Comparison of ENCODE assay signal across 8 cellular contexts in genomic region chr1:203304919-203305808, GRCh38. TPM values are rescaled to one million over a fixed set of nuclear protein-coding genes. Genes with fewer than 3 reads are reported as not detected.
A peak's percentile ranks its signal among the peaks of the same experiment; 100 is the strongest.
DNase-seq lines count a peak whose midpoint lies in the region; ATAC-seq and TF ChIP-seq lines count a peak whose summit lies in the region.

Gene BTG2, plus strand, starts transcription at chr1:203305519. Its CDS starts 88 bp downstream, at chr1:203305607.

- H3K4me1 ChIP-seq in ACC112 (ENCODE audit: control insufficient read depth, insufficient read depth, low read length, unreplicated experiment), result peaks cover 10% of the 10 kb centered on the region
- H3K4me1 ChIP-seq in breast epithelium, result peaks cover 0 to 16% of the 10 kb centered on the region in 2 donors
- peaks cover 31 to 45% (median 43%) of the 10 kb centered on the region in 3 donors for H3K4me1 ChIP-seq in skeletal muscle tissue (ENCODE audit: control insufficient read depth in 3 of 3, insufficient read depth in 3 of 3, low read length in 3 of 3)

- no peaks in the 10 kb centered on the region for H3K36me3 ChIP-seq in ACC112 (ENCODE audit: insufficient read depth, low read length)
- H3K36me3 ChIP-seq in WERI-Rb-1, result peaks cover 48% of the 10 kb centered on the region
- no peaks in the 10 kb centered on the region for H3K36me3 ChIP-seq in breast epithelium
- peaks cover 21 to 25% (median 24%) of the 10 kb centered on the region in 3 donors for H3K36me3 ChIP-seq in skeletal muscle tissue (ENCODE audit: control insufficient read depth in 3 of 3, insufficient read depth in 3 of 3, low read length in 3 of 3)

- intact Hi-C loops in breast epithelium (cut with DNase I; ENCODE audit: low total_unique reads), result no loop called here

- H3K27ac ChIP-seq in ACC112 (ENCODE audit: low read depth, low read length) (peak within 1 kb of the TSS; percentile 47; the same call in 1 of the 2 replicates), WERI-Rb-1 (peak within 1 kb of the TSS; percentile 86), breast epithelium (peak within 1 kb of the TSS; percentile 91 to 98), skeletal muscle tissue (ENCODE audit: low read depth, low read length) (peak within 1 kb of the TSS; percentile 99)

- H2AFZ ChIP-seq in ACC112 (ENCODE audit: low read length, unreplicated experiment), result peak within 1 kb of the TSS; percentile 98

- TF ChIP-seq POLR2A in breast epithelium (IDR thresholded peaks at IDR 0.05), result peak; percentile 99

- peak; percentile 56 for ATAC-seq in GM18873 (IDR thresholded peaks at IDR 0.05; ENCODE audit: low FRiP score, unreplicated experiment)
- peak; percentile 65 for ATAC-seq in HG03135 (IDR thresholded peaks at IDR 0.05; ENCODE audit: unreplicated experiment)

- H3K4me3 ChIP-seq in ACC112 (ENCODE audit: low read depth, low read length) (peak within 1 kb of the TSS; percentile 92), WERI-Rb-1 (ENCODE audit: low read depth, low read length) (peak within 1 kb of the TSS; percentile 85), breast epithelium (peak within 1 kb of the TSS; percentile 73 to 100 (median 85)), iPS-18c (ENCODE audit: insufficient read depth, low read depth, low read length) (peak within 1 kb of the TSS; percentile 74), skeletal muscle tissue (ENCODE audit: low read length in 3 of 3) (peak within 1 kb of the TSS; percentile 92 to 96 (median 94))

- TF ChIP-seq CTCF in WERI-Rb-1 (IDR thresholded peaks at IDR 0.05; ENCODE audit: low read depth, low read length) (0 out of 2 replicates have a peak, but pooled peaks have one; percentile 4), breast epithelium (IDR thresholded peaks at IDR 0.05) (no peak)

- peak within 1 kb of the TSS; percentile 98 to 100 (median 98) for H3K9ac ChIP-seq in skeletal muscle tissue (ENCODE audit: low read depth in 1 of 3, low read length in 3 of 3)

- no peaks in the 10 kb centered on the region for H3K9me3 ChIP-seq in WERI-Rb-1 (ENCODE audit: severe bottlenecking)
- H3K9me3 ChIP-seq in breast epithelium, result no peaks in the 10 kb centered on the region
- H3K9me3 ChIP-seq in iPS-18c (ENCODE audit: control insufficient read depth, insufficient read depth, low read length), result no peaks in the 10 kb centered on the region
- no peaks in the 10 kb centered on the region for H3K9me3 ChIP-seq in skeletal muscle tissue (ENCODE audit: control insufficient read depth in 3 of 3, low read length in 3 of 3)

- peaks cover 10% of the 10 kb centered on the region for H3K27me3 ChIP-seq in ACC112 (ENCODE audit: insufficient read depth, low read length)
- no peaks in the 10 kb centered on the region for H3K27me3 ChIP-seq in WERI-Rb-1 (ENCODE audit: insufficient read depth, low read depth, severe bottlenecking)
- no peaks in the 10 kb centered on the region for H3K27me3 ChIP-seq in breast epithelium
- H3K27me3 ChIP-seq in skeletal muscle tissue (ENCODE audit: control insufficient read depth in 3 of 3, insufficient read depth in 3 of 3, low read length in 3 of 3), result no peaks in the 10 kb centered on the region

- DNase-seq in NCI-H2196 (lab: John Stamatoyannopoulos, UW; ENCODE audit: unreplicated experiment) (peak; percentile 95), WERI-Rb-1 (peak; percentile 99), breast epithelium (ENCODE audit: low spot score in 2 of 2) (peak; percentile 92 to 94)

- H3K79me2 ChIP-seq in ACC112 (ENCODE audit: control insufficient read depth, insufficient read depth, low read length, unreplicated experiment), result no peaks in the 10 kb centered on the region

RNA-seq across cellular contexts. Expression of gene BTG2, which starts in this region (rescaled TPM):
- total RNA-seq in breast epithelium, result 100 to 1,000 TPM in 2 of 3 donors, 10 to 100 TPM in 1; 82.7 to 271 (median 102) TPM
- total RNA-seq in skeletal muscle tissue, result 32.4 TPM

Comparison
In these comparisons a context has a peak if more than half of its experiments do, and no peak if none do; other contexts are left out.
1. Peak in every context shown above with its lines: DNase-seq, ATAC-seq, H3K4me3 ChIP-seq and H3K27ac ChIP-seq.
2. H3K27ac ChIP-seq: peak in every context shown above with its lines; median percentile 99 in skeletal muscle tissue; 94 in breast epithelium; 86 in WERI-Rb-1; 47 in ACC112.